8 cellular contexts compared by ENCODE assay signal in genomic region chr6:42978487-42978792, GRCh38. TPM values are rescaled to one million over a fixed set of nuclear protein-coding genes. Genes with fewer than 3 reads are reported as not detected.
A peak's percentile ranks its signal among the peaks of the same experiment; 100 is the strongest.
DNase-seq lines count a peak whose midpoint lies in the region; ATAC-seq and TF ChIP-seq lines count a peak whose summit lies in the region.

No MANE protein-coding gene starts in this region.

- H3K27me3 ChIP-seq in heart right ventricle, result no peaks in the 10 kb centered on the region

- intact Hi-C loops in heart right ventricle (cut with DNase I), result loop anchor here in 3 of 10 donors (2.0 to 10.0 kb wide), 4 partner anchors 39 to 80 kb away; partner anchors contain the start of genes KLC4 (in 1 of the 3) and MRPL2 (in 1 of the 3)

- H3K9me3 ChIP-seq in heart right ventricle, result no peaks in the 10 kb centered on the region

- 1% methylated on average over 24 of the region's 24 CpGs for WGBS in heart right ventricle, 2 donors

- H3K4me3 ChIP-seq in heart right ventricle (peak overlapping the region; percentile 72 to 98 (median 90)), retinal pigment epithelial cell (ENCODE audit: low read length) (peak overlapping the region; percentile 59)

- peak overlapping the region; percentile 81 to 97 (median 92) for H3K27ac ChIP-seq in heart right ventricle

- peaks cover 0 to 16% (median 0%) of the 10 kb centered on the region in 9 donors for H3K36me3 ChIP-seq in heart right ventricle

- no peak for TF ChIP-seq CTCF in heart right ventricle (IDR thresholded peaks at IDR 0.05)
- TF ChIP-seq CTCF in retinal pigment epithelial cell (conservative IDR thresholded peaks at IDR 0.05; ENCODE audit: low read depth, low read length), result no peak

- peak; percentile 40 for DNase-seq in activated CD4-positive, CD25-positive, alpha-beta regulatory T cell treated with anti-CD3 and anti-CD28 coated beads, Interleukin-2, amount 50 U/mL, for 72 hours
- DNase-seq in activated CD4-positive, CD25-positive, alpha-beta regulatory T cell (lab: John Stamatoyannopoulos, UW), result no peak
- DNase-seq in activated T-helper 9 cell treated with anti-CD3 and anti-CD28 coated beads, Interleukin-2, amount 50 U/mL, for 16 hours (ENCODE audit: low read depth), result peak; percentile 8
- peak in 1 of 2 donors; percentile 33 for DNase-seq in heart right ventricle
- no peak for DNase-seq in retinal pigment epithelial cell (ENCODE audit: low read depth)

- peak; percentile 16 for ATAC-seq in HG03469 (IDR thresholded peaks at IDR 0.05; ENCODE audit: unreplicated experiment)
- ATAC-seq in heart right ventricle, result peak in 5 of 8 donors; percentile 11 to 51 (median 28)
- ATAC-seq in GM19324 (IDR thresholded peaks at IDR 0.05; ENCODE audit: low FRiP score, unreplicated experiment), result no peak
- ATAC-seq in GM21360 (IDR thresholded peaks at IDR 0.05; ENCODE audit: unreplicated experiment), result no peak

- H3K4me1 ChIP-seq in heart right ventricle, result peaks cover 3 to 48% (median 24%) of the 10 kb centered on the region in 9 donors

RNA-seq across cellular contexts. Expression of gene PEX6, which starts 0.5 kb away (rescaled TPM):
- 10 to 100 TPM; 11.2 to 32.6 (median 17.2) TPM for total RNA-seq in heart right ventricle
- 10 to 100 TPM in 1 of 2 donors, 1 to 10 TPM in 1; 9.1 to 16.9 TPM for polyA plus RNA-seq in heart right ventricle

RNA-seq across cellular contexts. Expression of gene PPP2R5D, which starts 5.9 kb away (rescaled TPM):
- 10 to 100 TPM; 28.4 to 47.1 (median 31.8) TPM for total RNA-seq in heart right ventricle
- polyA plus RNA-seq in heart right ventricle, result 10 to 100 TPM; 23.9 to 35.7 TPM

RNA-seq across cellular contexts. Expression of gene GNMT, which starts 17.9 kb away (rescaled TPM):
- total RNA-seq in heart right ventricle, result 10 to 100 TPM in 1 of 10 donors, 1 to 10 TPM in 2, under 1 TPM in 7; 0.26 to 10.9 (median 0.71) TPM
- 1 to 10 TPM; 2.6 to 6.8 TPM for polyA plus RNA-seq in heart right ventricle

RNA-seq across cellular contexts. Expression of gene MEA1, which starts 35.3 kb away (rescaled TPM):
- 10 to 100 TPM; 22.9 to 38.7 (median 28.3) TPM for total RNA-seq in heart right ventricle
- 10 to 100 TPM; 51.9 to 74.3 TPM for polyA plus RNA-seq in heart right ventricle

RNA-seq across cellular contexts. Expression of gene KLHDC3, which starts 35.6 kb away (rescaled TPM):
- total RNA-seq in heart right ventricle, result 100 to 1,000 TPM in 4 of 10 donors, 10 to 100 TPM in 6; 78.2 to 165 (median 92.0) TPM
- 100 to 1,000 TPM in 1 of 2 donors, 10 to 100 TPM in 1; 80.2 to 160 TPM for polyA plus RNA-seq in heart right ventricle

Comparison
In these comparisons a context has a peak if more than half of its experiments do, and no peak if none do; other contexts are left out.
1. DNase-seq: peak in activated CD4-positive, CD25-positive, alpha-beta regulatory T cell treated with anti-CD3 and anti-CD28 coated beads, Interleukin-2, amount 50 U/mL, for 72 hours (single experiment) and activated T-helper 9 cell treated with anti-CD3 and anti-CD28 coated beads, Interleukin-2, amount 50 U/mL, for 16 hours (single experiment); none in activated CD4-positive, CD25-positive, alpha-beta regulatory T cell (0 of 4) and retinal pigment epithelial cell (single experiment).
2. ATAC-seq: peak in HG03469 (single experiment) and heart right ventricle (5 of 8); none in GM19324 (single experiment) and GM21360 (single experiment).